ENCODE assay signal across 20 cellular contexts in genomic region chr2:38398739-38399138, GRCh38.
"Had no signal": no experiment of that assay in that cellular context is flagged by ENCODE, and none has a peak within 500 bp of the region (broad histone marks: within the 10 kb centered on the region; RNA-seq: fewer than 3 reads in every experiment).

No MANE protein-coding gene starts in this region.

- H3K4me1 ChIP-seq: esophagus muscularis mucosa, gastroesophageal sphincter, right lobe of liver, tibial nerve had no signal

- H3K36me3 Mint-ChIP-seq: activated naive CD4-positive, alpha-beta T cell treated with anti-CD3 and anti-CD28 coated beads, Interleukin-2, amount 10 ng/mL, durations not matched to agents 7 days and 5 days; stimulated activated effector memory CD8-positive, alpha-beta T cell treated with anti-CD3 and anti-CD28 coated beads, Interleukin-12 subunit alpha, Interleukin-12 subunit beta, amount 100 ng/mL, for 72 hours had no signal

- H3K9me3 Mint-ChIP-seq: activated naive CD8-positive, alpha-beta T cell treated with anti-CD3 and anti-CD28 coated beads, Interleukin-2, amount 50 U/mL, for 24 hours; activated T-cell treated with anti-CD3 and anti-CD28 coated beads, Interleukin-2, amount 50 U/mL, for 72 hours; stimulated activated effector memory CD8-positive, alpha-beta T cell treated with anti-CD3 and anti-CD28 coated beads, Interleukin-12 subunit alpha, Interleukin-12 subunit beta, amount 100 ng/mL, for 72 hours; stimulated activated naive CD8-positive, alpha-beta T cell treated with anti-CD3 and anti-CD28 coated beads, Interleukin-15, amount 100 ng/mL, for 72 hours; T-helper 1 cell treated with Interleukin-12 subunit alpha and Interleukin-12 subunit beta and Interleukin-4 antibody, amounts not matched to agents 30 μg/mL and 1 μg/mL, for 36 hours had no signal

- H3K9me3 ChIP-seq: esophagus muscularis mucosa, gastroesophageal sphincter, mucosa of descending colon had no signal

- H3K27ac Mint-ChIP-seq: activated CD4-positive, alpha-beta memory T cell treated with anti-CD3 and anti-CD28 coated beads, Interleukin-2, amount 10 ng/mL, durations not matched to agents 7 days and 5 days; activated naive CD4-positive, alpha-beta T cell treated with anti-CD3 and anti-CD28 coated beads, Interleukin-2, amount 10 ng/mL, durations not matched to agents 7 days and 5 days; activated naive CD8-positive, alpha-beta T cell treated with anti-CD3 and anti-CD28 coated beads, Interleukin-2, amount 50 U/mL, for 24 hours; activated T-cell treated with anti-CD3 and anti-CD28 coated beads, Interleukin-2, amount 50 U/mL, for 72 hours; stimulated activated effector memory CD8-positive, alpha-beta T cell treated with anti-CD3 and anti-CD28 coated beads, Interleukin-12 subunit alpha, Interleukin-12 subunit beta, amount 100 ng/mL, for 72 hours; stimulated activated naive CD8-positive, alpha-beta T cell treated with anti-CD3 and anti-CD28 coated beads, Interleukin-15, amount 100 ng/mL, for 72 hours; T-helper 1 cell treated with Interleukin-12 subunit alpha and Interleukin-12 subunit beta and Interleukin-4 antibody, amounts not matched to agents 30 μg/mL and 1 μg/mL, for 36 hours had no signal

- H3K4me3 Mint-ChIP-seq: activated CD4-positive, alpha-beta memory T cell treated with anti-CD3 and anti-CD28 coated beads, Interleukin-2, amount 10 ng/mL, durations not matched to agents 7 days and 5 days; activated naive CD4-positive, alpha-beta T cell treated with anti-CD3 and anti-CD28 coated beads, Interleukin-2, amount 10 ng/mL, durations not matched to agents 7 days and 5 days; activated naive CD8-positive, alpha-beta T cell treated with anti-CD3 and anti-CD28 coated beads, Interleukin-2, amount 50 U/mL, for 24 hours; activated T-cell treated with anti-CD3 and anti-CD28 coated beads, Interleukin-2, amount 50 U/mL, for 72 hours; stimulated activated effector memory CD8-positive, alpha-beta T cell treated with anti-CD3 and anti-CD28 coated beads, Interleukin-12 subunit alpha, Interleukin-12 subunit beta, amount 100 ng/mL, for 72 hours; stimulated activated naive CD8-positive, alpha-beta T cell treated with anti-CD3 and anti-CD28 coated beads, Interleukin-15, amount 100 ng/mL, for 72 hours; T-helper 1 cell treated with Interleukin-12 subunit alpha and Interleukin-12 subunit beta and Interleukin-4 antibody, amounts not matched to agents 30 μg/mL and 1 μg/mL, for 36 hours had no signal

- DNase-seq: activated CD4-positive, alpha-beta memory T cell treated with anti-CD3 and anti-CD28 coated beads, Interleukin-2, amount 10 ng/mL, durations not matched to agents 7 days and 5 days; activated CD4-positive, alpha-beta T cell treated with anti-CD3 and anti-CD28 coated beads for 48 hours; activated effector memory CD4-positive, alpha-beta T cell treated with Interleukin-2 at 50 U/mL for 16 hours; activated naive CD4-positive, alpha-beta T cell treated with anti-CD3 and anti-CD28 coated beads, Interleukin-2, amount 10 ng/mL, durations not matched to agents 7 days and 5 days; activated naive CD8-positive, alpha-beta T cell treated with anti-CD3 and anti-CD28 coated beads, Interleukin-2, amount 50 U/mL, for 24 hours; activated T-cell treated with anti-CD3 and anti-CD28 coated beads, Interleukin-2, amount 50 U/mL, for 72 hours; head of caudate nucleus; left cardiac atrium; mesenchymal stem cell; mucosa of descending colon; nucleus accumbens; right lobe of liver; stimulated activated CD4-positive, alpha-beta T cell treated with anti-CD3 and anti-CD28 coated beads, Interleukin-2, amount 100 ng/mL, for 24 hours; stimulated activated naive CD8-positive, alpha-beta T cell treated with anti-CD3 and anti-CD28 coated beads, Interleukin-15, amount 100 ng/mL, for 72 hours had no signal

- H3K4me3 ChIP-seq: esophagus muscularis mucosa, gastroesophageal sphincter, mucosa of descending colon, right lobe of liver, skin epidermis, tibial nerve had no signal

- H3K27me3 ChIP-seq: esophagus muscularis mucosa, gastroesophageal sphincter, right lobe of liver, tibial nerve had no signal

- ATAC-seq: activated naive CD8-positive, alpha-beta T cell treated with anti-CD3 and anti-CD28 coated beads, Interleukin-2, amount 50 U/mL, for 24 hours; activated T-cell treated with anti-CD3 and anti-CD28 coated beads, Interleukin-2, amount 50 U/mL, for 72 hours; gastroesophageal sphincter; left cardiac atrium; mucosa of descending colon; right lobe of liver; stimulated activated effector memory CD8-positive, alpha-beta T cell treated with anti-CD3 and anti-CD28 coated beads, Interleukin-12 subunit alpha, Interleukin-12 subunit beta, amount 100 ng/mL, for 72 hours; stimulated activated naive CD8-positive, alpha-beta T cell treated with anti-CD3 and anti-CD28 coated beads, Interleukin-15, amount 100 ng/mL, for 72 hours had no signal

- H3K36me3 ChIP-seq: esophagus muscularis mucosa, gastroesophageal sphincter, right lobe of liver, tibial nerve had no signal

- H3K27ac ChIP-seq: esophagus muscularis mucosa, gastroesophageal sphincter, right lobe of liver, tibial nerve had no signal
